In genomic region chr5:16894236-16895057, GRCh38 we compare ENCODE assay signal across 9 cellular contexts. TPM values are rescaled to one million over a fixed set of nuclear protein-coding genes. Genes with fewer than 3 reads are reported as not detected.
DNase-seq lines count a peak whose midpoint lies in the region; ATAC-seq, FAIRE-seq and TF ChIP-seq lines count a peak whose summit lies in the region.
"Had no signal": no experiment of that assay in that cellular context is flagged by ENCODE, and none has a peak within 500 bp of the region (broad histone marks: within the 10 kb centered on the region; RNA-seq: fewer than 3 reads in every experiment).

No MANE protein-coding gene starts in this region.

- H3K14ac ChIP-seq in H1 (ENCODE audit: insufficient read length), result no peak overlapping the region

- H4K5ac ChIP-seq in H1 (ENCODE audit: insufficient read length, low read depth, low read length), result no peak overlapping the region

- TF ChIP-seq EP300 in H1 (IDR thresholded peaks at IDR 0.05; ENCODE audit: borderline replicate concordance in 1 of 2, low read depth in 2 of 2, low read length in 2 of 2), result no peak

- no peak overlapping the region for H2BK5ac ChIP-seq in H1 (ENCODE audit: low read depth, low read length)

- peak overlapping the region; percentile 66; the same call in 1 of the 2 replicates for H2BK20ac ChIP-seq in H1 (ENCODE audit: low read length)

- no peak for FAIRE-seq in H1 (lab: Jason Lieb, UNC)

- no peak overlapping the region for H3K4me3 Mint-ChIP-seq in activated CD4-positive, alpha-beta T cell treated with anti-CD3 and anti-CD28 coated beads, Interleukin-2, amount 10 ng/mL, durations not matched to agents 24 days and 14 days
- no peak overlapping the region for H3K4me3 Mint-ChIP-seq in activated naive CD4-positive, alpha-beta T cell treated with anti-CD3 and anti-CD28 coated beads for 36 hours
- H3K4me3 Mint-ChIP-seq: stimulated activated naive CD8-positive, alpha-beta T cell treated with anti-CD3 and anti-CD28 coated beads, Interleukin-15, amount 100 ng/mL, for 72 hours had no signal

- no peak overlapping the region for H3K4me3 ChIP-seq in H1 (ENCODE audit: extremely low read depth in 1 of 4, insufficient read depth in 2 of 4, low read depth in 3 of 4, low read length in 4 of 4)
- H3K4me3 ChIP-seq in parathyroid adenoma (ENCODE audit: low read depth, low read length), result no peak overlapping the region

- H3K9me3 ChIP-seq in H1 (ENCODE audit: insufficient read depth in 2 of 2, low read depth in 1 of 2, low read length in 1 of 2), result no peaks in the 10 kb centered on the region
- no peaks in the 10 kb centered on the region for H3K9me3 ChIP-seq in parathyroid adenoma (ENCODE audit: control insufficient read depth, low read length)

- H3K18ac ChIP-seq in H1 (ENCODE audit: extremely low read depth, low read length), result peak overlapping the region; percentile 51

- 80% methylated on average over 13 of the region's 13 CpGs; no CpG with 5 or more reads in 1 of the 2 experiments for WGBS in H1 (ENCODE audit: extremely low coverage in 1 of 2, insufficient coverage in 1 of 2, insufficient read length in 1 of 2, insufficient replicate concordance in 2 of 2, low coverage in 1 of 2, low lambda C conversion rate in 2 of 2, missing lambda C conversion rate in 1 of 2), 2 experiments

- H3K9ac ChIP-seq in H1 (replicated peaks in 1 of 4; ENCODE audit: extremely low read depth in 1 of 4, low read depth in 3 of 4, low read length in 3 of 4) (no peak overlapping the region), parathyroid adenoma (no peak overlapping the region)

- no peaks in the 10 kb centered on the region for H3K27me3 ChIP-seq in H1 (replicated peaks in 1 of 4; ENCODE audit: control insufficient read depth in 3 of 4, extremely low read depth in 1 of 4, insufficient read depth in 3 of 4, low read length in 3 of 4)
- H3K27me3 ChIP-seq in parathyroid adenoma (ENCODE audit: control insufficient read depth, insufficient read depth, low read length), result no peaks in the 10 kb centered on the region

- H3K27me3 Mint-ChIP-seq in activated CD4-positive, alpha-beta T cell treated with anti-CD3 and anti-CD28 coated beads, Interleukin-2, amount 10 ng/mL, durations not matched to agents 24 days and 14 days, result no peaks in the 10 kb centered on the region
- H3K27me3 Mint-ChIP-seq in activated naive CD4-positive, alpha-beta T cell treated with anti-CD3 and anti-CD28 coated beads for 36 hours (ENCODE audit: low read depth), result no peaks in the 10 kb centered on the region

- intact Hi-C loops in activated CD4-positive, alpha-beta T cell treated with anti-CD3 and anti-CD28 coated beads, Interleukin-2, amount 10 ng/mL, durations not matched to agents 24 days and 14 days (cut with micrococcal nuclease), result no loop called here
- intact Hi-C loops in activated naive CD4-positive, alpha-beta T cell treated with anti-CD3 and anti-CD28 coated beads for 36 hours (cut with micrococcal nuclease), result no loop called here

- H4K91ac ChIP-seq in H1 (replicated peaks; ENCODE audit: insufficient read length, low read length), result no peak overlapping the region

- H2AK5ac ChIP-seq in H1 (ENCODE audit: low read depth, low read length), result no peak overlapping the region

- DNase-seq in H4 (ENCODE audit: low spot score) (peak; percentile 95), NCI-H526 (lab: John Stamatoyannopoulos, UW) (peak; percentile 97 to 98), H1 (ENCODE audit: low read depth in 1 of 2, low spot score in 2 of 2) (no peak)
- DNase-seq in activated CD4-positive, alpha-beta T cell treated with anti-CD3 and anti-CD28 coated beads, Interleukin-2, amount 10 ng/mL, durations not matched to agents 24 days and 14 days, result no peak
- DNase-seq in activated naive CD4-positive, alpha-beta T cell treated with anti-CD3 and anti-CD28 coated beads for 36 hours, result no peak
- DNase-seq: stimulated activated naive CD8-positive, alpha-beta T cell treated with anti-CD3 and anti-CD28 coated beads, Interleukin-15, amount 100 ng/mL, for 72 hours had no signal

- CTCF ChIA-PET in H1 (lab: Charles Lee; ENCODE audit: partially characterized antibody), result interaction anchor here (1.1 kb wide), 1 partner anchor 296 kb away, joined by 4 read pairs; no protein-coding TSS in a partner anchor
- CTCF ChIA-PET in activated naive CD4-positive, alpha-beta T cell treated with anti-CD3 and anti-CD28 coated beads for 36 hours (lab: Charles Lee), result no interaction called here

- peak overlapping the region; percentile 43; the same call in 1 of the 2 replicates for H2BK12ac ChIP-seq in H1 (ENCODE audit: low read depth, low read length)

- ATAC-seq in GM19324 (IDR thresholded peaks at IDR 0.05; ENCODE audit: low FRiP score, unreplicated experiment) (no peak), HG02759 (IDR thresholded peaks at IDR 0.05; ENCODE audit: unreplicated experiment) (no peak)
- ATAC-seq: stimulated activated naive CD8-positive, alpha-beta T cell treated with anti-CD3 and anti-CD28 coated beads, Interleukin-15, amount 100 ng/mL, for 72 hours had no signal

- H2BK15ac ChIP-seq in H1 (ENCODE audit: low read length), result 0 out of 2 replicates have a peak overlapping the region, but pooled peaks have one; percentile 40

- H3K36me3 ChIP-seq in H1 (ENCODE audit: control insufficient read depth in 2 of 4, insufficient read depth in 4 of 4, low read length in 3 of 4), result no peaks in the 10 kb centered on the region
- no peaks in the 10 kb centered on the region for H3K36me3 ChIP-seq in parathyroid adenoma (ENCODE audit: control insufficient read depth, insufficient read depth, low read length)

- no peak overlapping the region for H3K56ac ChIP-seq in H1 (replicated peaks; ENCODE audit: insufficient read length, low read depth, low read length)

- no peak for TF ChIP-seq RAD21 in H1 (IDR thresholded peaks at IDR 0.05 in 1 of 2, conservative IDR thresholded peaks at IDR 0.05 in 1 of 2; ENCODE audit: low read depth in 2 of 2, low read length in 2 of 2)

- H4K8ac ChIP-seq in H1 (ENCODE audit: extremely low read depth, insufficient read depth, low read length), result no peak overlapping the region

- POLR2A ChIA-PET in H1 (lab: Charles Lee; ENCODE audit: partially characterized antibody), result interaction anchor here (0.6 kb wide), 1 partner anchor 24 kb away, joined by 3 read pairs; no protein-coding TSS in a partner anchor

- peaks cover 0 to 82% of the 10 kb centered on the region in 2 experiments; a peak in 2 of 4 replicates for H3K79me2 ChIP-seq in H1 (ENCODE audit: control insufficient read depth in 1 of 2, insufficient read depth in 2 of 2, low read length in 2 of 2)
- no peaks in the 10 kb centered on the region for H3K79me2 ChIP-seq in parathyroid adenoma

- H3K4me1 ChIP-seq in H1 (replicated peaks in 1 of 4; ENCODE audit: control insufficient read depth in 3 of 4, insufficient read depth in 4 of 4, low read length in 3 of 4), result peaks cover 13 to 34% (median 30%) of the 10 kb centered on the region in 4 experiments
- peaks cover 11% of the 10 kb centered on the region for H3K4me1 ChIP-seq in parathyroid adenoma

- H3K4me2 ChIP-seq in H1 (ENCODE audit: insufficient read depth in 1 of 2, low read depth in 2 of 2, low read length in 2 of 2) (0 out of 4 replicates have a peak overlapping the region, but pooled peaks of 1 of the 2 experiments have one; percentile 9), parathyroid adenoma (ENCODE audit: low read length) (peak overlapping the region; percentile 10)

- H3K27ac Mint-ChIP-seq in activated CD4-positive, alpha-beta T cell treated with anti-CD3 and anti-CD28 coated beads, Interleukin-2, amount 10 ng/mL, durations not matched to agents 24 days and 14 days, result no peak overlapping the region
- no peak overlapping the region for H3K27ac Mint-ChIP-seq in activated naive CD4-positive, alpha-beta T cell treated with anti-CD3 and anti-CD28 coated beads for 36 hours
- H3K27ac Mint-ChIP-seq: stimulated activated naive CD8-positive, alpha-beta T cell treated with anti-CD3 and anti-CD28 coated beads, Interleukin-15, amount 100 ng/mL, for 72 hours had no signal

- H3K9me3 Mint-ChIP-seq in activated CD4-positive, alpha-beta T cell treated with anti-CD3 and anti-CD28 coated beads, Interleukin-2, amount 10 ng/mL, durations not matched to agents 24 days and 14 days, result no peaks in the 10 kb centered on the region
- no peaks in the 10 kb centered on the region for H3K9me3 Mint-ChIP-seq in activated naive CD4-positive, alpha-beta T cell treated with anti-CD3 and anti-CD28 coated beads for 36 hours
- H3K9me3 Mint-ChIP-seq: stimulated activated naive CD8-positive, alpha-beta T cell treated with anti-CD3 and anti-CD28 coated beads, Interleukin-15, amount 100 ng/mL, for 72 hours had no signal

- H2AFZ ChIP-seq in H1 (ENCODE audit: low read length), result no peak overlapping the region
- no peak overlapping the region for H2AFZ ChIP-seq in parathyroid adenoma

- H3K23ac ChIP-seq in H1 (ENCODE audit: insufficient read length), result no peak overlapping the region

- H3K79me1 ChIP-seq in H1 (ENCODE audit: low read depth, low read length), result peaks cover 10% of the 10 kb centered on the region

- no peak for TF ChIP-seq POLR2A in H1 (IDR thresholded peaks at IDR 0.05; ENCODE audit: control extremely low read depth in 1 of 2, low read depth in 2 of 2, low read length in 2 of 2)

- H3K4me1 Mint-ChIP-seq in activated CD4-positive, alpha-beta T cell treated with anti-CD3 and anti-CD28 coated beads, Interleukin-2, amount 10 ng/mL, durations not matched to agents 24 days and 14 days, result no peaks in the 10 kb centered on the region
- no peaks in the 10 kb centered on the region for H3K4me1 Mint-ChIP-seq in activated naive CD4-positive, alpha-beta T cell treated with anti-CD3 and anti-CD28 coated beads for 36 hours (ENCODE audit: low read depth)
- H3K4me1 Mint-ChIP-seq: stimulated activated naive CD8-positive, alpha-beta T cell treated with anti-CD3 and anti-CD28 coated beads, Interleukin-15, amount 100 ng/mL, for 72 hours had no signal

- TF ChIP-seq CTCF in H1 (IDR thresholded peaks at IDR 0.05; ENCODE audit: control extremely low read depth in 1 of 3, insufficient read depth in 1 of 3, low read depth in 1 of 3, low read length in 3 of 3) (no peak), parathyroid adenoma (IDR thresholded peaks at IDR 0.05) (no peak)

- no peaks in the 10 kb centered on the region for H3K23me2 ChIP-seq in H1 (ENCODE audit: low read depth, low read length)

- H2BK120ac ChIP-seq in H1 (replicated peaks; ENCODE audit: low read depth, low read length), result no peak overlapping the region

- no peak overlapping the region for H3K27ac ChIP-seq in H1 (ENCODE audit: low read depth, low read length)
- no peak overlapping the region for H3K27ac ChIP-seq in parathyroid adenoma

- no peaks in the 10 kb centered on the region for H3K36me3 Mint-ChIP-seq in activated CD4-positive, alpha-beta T cell treated with anti-CD3 and anti-CD28 coated beads, Interleukin-2, amount 10 ng/mL, durations not matched to agents 24 days and 14 days (ENCODE audit: low read depth)
- no peaks in the 10 kb centered on the region for H3K36me3 Mint-ChIP-seq in activated naive CD4-positive, alpha-beta T cell treated with anti-CD3 and anti-CD28 coated beads for 36 hours (ENCODE audit: low read depth)

- H3K4ac ChIP-seq in H1 (replicated peaks; ENCODE audit: insufficient read length, low read depth, low read length), result no peak overlapping the region

- H4K20me1 ChIP-seq in H1 (replicated peaks in 1 of 2; ENCODE audit: control insufficient read depth in 1 of 2, insufficient read depth in 2 of 2, low read length in 2 of 2), result peaks cover 0 to 1% of the 10 kb centered on the region in 2 experiments

RNA-seq across cellular contexts. Expression of gene MYO10, which starts 41.6 kb away (rescaled TPM):
- 28.7 and 34.7 TPM in 2 replicates for total RNA-seq in H4 (2014; rRNA removed; shearing (Covaris generic))
- 107 and 114 TPM in 2 replicates for total RNA-seq in H1 (2021; fragmentation: NEBNext Ultra II Directional; extraction: Animal tissue kit (Norgen Biotek cat#: 25700))
- polyA plus RNA-seq in H1 (2011; rRNA removed), result 21.5 and 47.9 TPM in 2 replicates
- 40.4 TPM for polyA plus RNA-seq in H1 (2011; cell fraction: cytosol; rRNA removed)
- polyA plus RNA-seq in H1 (2011; cell fraction: nucleus; rRNA removed), result 83.2 TPM
- 68.8 to 86.4 TPM (median 79.6 TPM) in 4 replicates for polyA plus RNA-seq in H1 (2012, experiment 1 of 2)
- polyA plus RNA-seq in H1 (2012, experiment 2 of 2), result 9.5 TPM
- 50.2 TPM for polyA plus RNA-seq in H1 (2013, experiment 1 of 2)
- 46.3 TPM for polyA plus RNA-seq in H1 (2013, experiment 2 of 2)
- polyA minus RNA-seq in H1 (2011; rRNA and poly(A)+ RNA removed), result 70.3 and 76.3 TPM in 2 replicates
- polyA minus RNA-seq in H1 (2011; cell fraction: cytosol; rRNA and poly(A)+ RNA removed), result 69.5 TPM
- polyA minus RNA-seq in H1 (2011; cell fraction: nucleus; rRNA and poly(A)+ RNA removed), result 106 TPM
- total RNA-seq in activated CD4-positive, alpha-beta T cell treated with anti-CD3 and anti-CD28 coated beads, Interleukin-2, amount 10 ng/mL, durations not matched to agents 24 days and 14 days, result 0.26 and 0.28 TPM in 2 replicates
- under 1 TPM; 0.05 to 0.27 TPM for total RNA-seq in activated naive CD4-positive, alpha-beta T cell treated with anti-CD3 and anti-CD28 coated beads for 36 hours

Comparison
In these comparisons a context has a peak if more than half of its experiments do, and no peak if none do; other contexts are left out.
1. DNase-seq: peak in H4 (single experiment) and NCI-H526 (2 of 2); none in H1 (0 of 2), activated CD4-positive, alpha-beta T cell treated with anti-CD3 and anti-CD28 coated beads, Interleukin-2, amount 10 ng/mL, durations not matched to agents 24 days and 14 days (single experiment) and activated naive CD4-positive, alpha-beta T cell treated with anti-CD3 and anti-CD28 coated beads for 36 hours (single experiment).
2. RNA of gene MYO10, which starts 41.6 kb away (total RNA-seq): 107 to 114 TPM in H1 and 28.7 to 34.7 TPM in H4; 0.05 to 0.27 TPM in activated naive CD4-positive, alpha-beta T cell treated with anti-CD3 and anti-CD28 coated beads for 36 hours and 0.26 to 0.28 TPM in activated CD4-positive, alpha-beta T cell treated with anti-CD3 and anti-CD28 coated beads, Interleukin-2, amount 10 ng/mL, durations not matched to agents 24 days and 14 days; every median in the first group is over 10 times any median in the second.